Comparison of ENCODE assay signal across 9 cellular contexts in genomic region chr3:161343540-161343939, GRCh38. TPM values are rescaled to one million over a fixed set of nuclear protein-coding genes. Genes with fewer than 3 reads are reported as not detected.
"Had no signal": no experiment of that assay in that cellular context is flagged by ENCODE, and none has a peak within 500 bp of the region (broad histone marks: within the 10 kb centered on the region; RNA-seq: fewer than 3 reads in every experiment).

No MANE protein-coding gene starts in this region.

- DNase-seq: GDM1, GF-D8 had no signal

- H3K4me3 ChIP-seq: GM12878 had no signal

- FAIRE-seq: G401.6, GM12878, GM12891, GM12892, GM18507, GM19239 had no signal

- ATAC-seq: GM12878 had no signal

RNA-seq across cellular contexts. Expression of gene SPTSSB, which starts 27.8 kb away (rescaled TPM):
- total RNA-seq: G401 had no signal
